ENCODE assay signal across 1 cellular context in the genomic region with DNA sequence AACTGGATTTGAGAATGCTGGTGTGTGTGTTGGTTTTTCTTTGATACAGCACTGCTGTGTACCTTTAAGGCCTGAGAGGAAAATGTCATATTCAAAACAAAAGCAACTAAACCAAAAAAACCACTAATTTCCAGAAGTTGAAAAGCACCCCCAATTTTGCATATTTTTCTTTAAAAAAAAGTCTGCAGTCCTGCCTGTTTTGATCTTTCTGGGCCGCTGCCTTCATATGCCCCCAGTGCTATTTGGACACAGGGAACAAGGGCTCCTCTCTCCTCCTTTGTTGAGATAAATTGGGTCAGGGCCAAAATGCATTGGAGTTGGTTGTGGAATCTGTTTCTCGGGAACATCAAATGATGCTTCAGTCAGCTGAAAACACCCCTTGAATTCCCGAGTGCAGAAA.
TF ChIP-seq lines count a peak whose summit lies in the region.

No MANE protein-coding gene starts in this region.

TF ChIP-seq in HepG2, 621 proteins besides CTCF, POLR2A, EP300 and RAD21 (continued from another document):
- TF ChIP-seq, protein P1, sequence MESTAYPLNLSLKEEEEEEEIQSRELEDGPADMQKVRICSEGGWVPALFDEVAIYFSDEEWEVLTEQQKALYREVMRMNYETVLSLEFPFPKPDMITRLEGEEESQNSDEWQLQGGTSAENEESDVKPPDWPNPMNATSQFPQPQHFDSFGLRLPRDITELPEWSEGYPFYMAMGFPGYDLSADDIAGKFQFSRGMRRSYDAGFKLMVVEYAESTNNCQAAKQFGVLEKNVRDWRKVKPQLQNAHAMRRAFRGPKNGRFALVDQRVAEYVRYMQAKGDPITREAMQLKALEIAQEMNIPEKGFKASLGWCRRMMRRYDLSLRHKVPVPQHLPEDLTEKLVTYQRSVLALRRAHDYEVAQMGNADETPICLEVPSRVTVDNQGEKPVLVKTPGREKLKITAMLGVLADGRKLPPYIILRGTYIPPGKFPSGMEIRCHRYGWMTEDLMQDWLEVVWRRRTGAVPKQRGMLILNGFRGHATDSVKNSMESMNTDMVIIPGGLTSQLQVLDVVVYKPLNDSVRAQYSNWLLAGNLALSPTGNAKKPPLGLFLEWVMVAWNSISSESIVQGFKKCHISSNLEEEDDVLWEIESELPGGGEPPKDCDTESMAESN (CRISPR knock-in tag; conservative IDR thresholded peaks at IDR 0.05), result no peak
- TF ChIP-seq ZNF629 (CRISPR knock-in tag; conservative IDR thresholded peaks at IDR 0.05), result no peak
- no peak for TF ChIP-seq AGO1 (IDR thresholded peaks at IDR 0.05; ENCODE audit: low read depth, low read length, poor library complexity, severe bottlenecking)
- TF ChIP-seq ZBTB7B (CRISPR knock-in tag; IDR thresholded peaks at IDR 0.05), result no peak
- TF ChIP-seq MED8 (CRISPR knock-in tag; IDR thresholded peaks at IDR 0.05; ENCODE audit: insufficient replicate concordance), result no peak
- no peak for TF ChIP-seq NR2C2 (CRISPR knock-in tag; IDR thresholded peaks at IDR 0.05; ENCODE audit: borderline replicate concordance)
- no peak for TF ChIP-seq SMYD3 (CRISPR knock-in tag; IDR thresholded peaks at IDR 0.05)
- TF ChIP-seq, protein P2, sequence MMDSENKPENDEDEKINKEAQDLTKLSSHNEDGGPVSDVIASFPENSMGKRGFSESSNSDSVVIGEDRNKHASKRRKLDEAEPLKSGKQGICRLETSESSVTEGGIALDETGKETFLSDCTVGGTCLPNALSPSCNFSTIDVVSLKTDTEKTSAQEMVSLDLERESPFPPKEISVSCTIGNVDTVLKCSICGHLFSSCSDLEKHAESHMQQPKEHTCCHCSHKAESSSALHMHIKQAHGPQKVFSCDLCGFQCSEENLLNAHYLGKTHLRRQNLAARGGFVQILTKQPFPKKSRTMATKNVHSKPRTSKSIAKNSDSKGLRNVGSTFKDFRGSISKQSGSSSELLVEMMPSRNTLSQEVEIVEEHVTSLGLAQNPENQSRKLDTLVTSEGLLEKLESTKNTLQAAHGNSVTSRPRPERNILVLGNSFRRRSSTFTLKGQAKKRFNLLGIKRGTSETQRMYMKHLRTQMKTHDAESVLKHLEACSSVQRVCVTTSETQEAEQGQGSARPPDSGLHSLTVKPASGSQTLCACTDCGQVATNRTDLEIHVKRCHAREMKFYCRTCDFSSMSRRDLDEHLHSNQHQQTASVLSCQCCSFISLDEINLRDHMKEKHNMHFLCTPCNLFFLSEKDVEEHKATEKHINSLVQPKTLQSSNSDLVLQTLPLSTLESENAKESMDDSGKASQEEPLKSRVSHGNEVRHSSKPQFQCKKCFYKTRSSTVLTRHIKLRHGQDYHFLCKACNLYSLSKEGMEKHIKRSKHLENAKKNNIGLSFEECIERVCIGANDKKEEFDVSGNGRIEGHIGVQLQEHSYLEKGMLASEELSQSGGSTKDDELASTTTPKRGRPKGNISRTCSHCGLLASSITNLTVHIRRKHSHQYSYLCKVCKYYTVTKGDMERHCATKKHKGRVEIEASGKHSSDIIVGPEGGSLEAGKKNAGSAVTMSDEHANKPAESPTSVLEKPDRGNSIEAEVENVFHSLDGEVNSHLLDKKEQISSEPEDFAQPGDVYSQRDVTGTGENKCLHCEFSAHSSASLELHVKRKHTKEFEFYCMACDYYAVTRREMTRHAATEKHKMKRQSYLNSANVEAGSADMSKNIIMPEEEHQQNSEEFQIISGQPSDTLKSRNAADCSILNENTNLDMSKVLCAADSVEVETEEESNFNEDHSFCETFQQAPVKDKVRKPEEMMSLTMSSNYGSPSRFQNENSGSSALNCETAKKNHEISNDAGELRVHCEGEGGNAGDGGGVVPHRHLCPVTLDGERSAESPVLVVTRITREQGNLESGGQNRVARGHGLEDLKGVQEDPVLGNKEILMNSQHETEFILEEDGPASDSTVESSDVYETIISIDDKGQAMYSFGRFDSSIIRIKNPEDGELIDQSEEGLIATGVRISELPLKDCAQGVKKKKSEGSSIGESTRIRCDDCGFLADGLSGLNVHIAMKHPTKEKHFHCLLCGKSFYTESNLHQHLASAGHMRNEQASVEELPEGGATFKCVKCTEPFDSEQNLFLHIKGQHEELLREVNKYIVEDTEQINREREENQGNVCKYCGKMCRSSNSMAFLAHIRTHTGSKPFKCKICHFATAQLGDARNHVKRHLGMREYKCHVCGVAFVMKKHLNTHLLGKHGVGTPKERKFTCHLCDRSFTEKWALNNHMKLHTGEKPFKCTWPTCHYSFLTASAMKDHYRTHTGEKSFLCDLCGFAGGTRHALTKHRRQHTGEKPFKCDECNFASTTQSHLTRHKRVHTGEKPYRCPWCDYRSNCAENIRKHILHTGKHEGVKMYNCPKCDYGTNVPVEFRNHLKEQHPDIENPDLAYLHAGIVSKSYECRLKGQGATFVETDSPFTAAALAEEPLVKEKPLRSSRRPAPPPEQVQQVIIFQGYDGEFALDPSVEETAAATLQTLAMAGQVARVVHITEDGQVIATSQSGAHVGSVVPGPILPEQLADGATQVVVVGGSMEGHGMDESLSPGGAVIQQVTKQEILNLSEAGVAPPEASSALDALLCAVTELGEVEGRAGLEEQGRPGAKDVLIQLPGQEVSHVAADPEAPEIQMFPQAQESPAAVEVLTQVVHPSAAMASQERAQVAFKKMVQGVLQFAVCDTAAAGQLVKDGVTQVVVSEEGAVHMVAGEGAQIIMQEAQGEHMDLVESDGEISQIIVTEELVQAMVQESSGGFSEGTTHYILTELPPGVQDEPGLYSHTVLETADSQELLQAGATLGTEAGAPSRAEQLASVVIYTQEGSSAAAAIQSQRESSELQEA (CRISPR knock-in tag; IDR thresholded peaks at IDR 0.05; ENCODE audit: not compliant biosample characterization), result no peak
- no peak for TF ChIP-seq ZC3H13 (CRISPR knock-in tag; IDR thresholded peaks at IDR 0.05)
- no peak for TF ChIP-seq ZNF446 (CRISPR knock-in tag; IDR thresholded peaks at IDR 0.05)
- no peak for TF ChIP-seq ZNF550 (CRISPR knock-in tag; IDR thresholded peaks at IDR 0.05; ENCODE audit: borderline replicate concordance)
- no peak for TF ChIP-seq ZNF432 (CRISPR knock-in tag; IDR thresholded peaks at IDR 0.05; ENCODE audit: borderline replicate concordance)
- TF ChIP-seq, protein P3, sequence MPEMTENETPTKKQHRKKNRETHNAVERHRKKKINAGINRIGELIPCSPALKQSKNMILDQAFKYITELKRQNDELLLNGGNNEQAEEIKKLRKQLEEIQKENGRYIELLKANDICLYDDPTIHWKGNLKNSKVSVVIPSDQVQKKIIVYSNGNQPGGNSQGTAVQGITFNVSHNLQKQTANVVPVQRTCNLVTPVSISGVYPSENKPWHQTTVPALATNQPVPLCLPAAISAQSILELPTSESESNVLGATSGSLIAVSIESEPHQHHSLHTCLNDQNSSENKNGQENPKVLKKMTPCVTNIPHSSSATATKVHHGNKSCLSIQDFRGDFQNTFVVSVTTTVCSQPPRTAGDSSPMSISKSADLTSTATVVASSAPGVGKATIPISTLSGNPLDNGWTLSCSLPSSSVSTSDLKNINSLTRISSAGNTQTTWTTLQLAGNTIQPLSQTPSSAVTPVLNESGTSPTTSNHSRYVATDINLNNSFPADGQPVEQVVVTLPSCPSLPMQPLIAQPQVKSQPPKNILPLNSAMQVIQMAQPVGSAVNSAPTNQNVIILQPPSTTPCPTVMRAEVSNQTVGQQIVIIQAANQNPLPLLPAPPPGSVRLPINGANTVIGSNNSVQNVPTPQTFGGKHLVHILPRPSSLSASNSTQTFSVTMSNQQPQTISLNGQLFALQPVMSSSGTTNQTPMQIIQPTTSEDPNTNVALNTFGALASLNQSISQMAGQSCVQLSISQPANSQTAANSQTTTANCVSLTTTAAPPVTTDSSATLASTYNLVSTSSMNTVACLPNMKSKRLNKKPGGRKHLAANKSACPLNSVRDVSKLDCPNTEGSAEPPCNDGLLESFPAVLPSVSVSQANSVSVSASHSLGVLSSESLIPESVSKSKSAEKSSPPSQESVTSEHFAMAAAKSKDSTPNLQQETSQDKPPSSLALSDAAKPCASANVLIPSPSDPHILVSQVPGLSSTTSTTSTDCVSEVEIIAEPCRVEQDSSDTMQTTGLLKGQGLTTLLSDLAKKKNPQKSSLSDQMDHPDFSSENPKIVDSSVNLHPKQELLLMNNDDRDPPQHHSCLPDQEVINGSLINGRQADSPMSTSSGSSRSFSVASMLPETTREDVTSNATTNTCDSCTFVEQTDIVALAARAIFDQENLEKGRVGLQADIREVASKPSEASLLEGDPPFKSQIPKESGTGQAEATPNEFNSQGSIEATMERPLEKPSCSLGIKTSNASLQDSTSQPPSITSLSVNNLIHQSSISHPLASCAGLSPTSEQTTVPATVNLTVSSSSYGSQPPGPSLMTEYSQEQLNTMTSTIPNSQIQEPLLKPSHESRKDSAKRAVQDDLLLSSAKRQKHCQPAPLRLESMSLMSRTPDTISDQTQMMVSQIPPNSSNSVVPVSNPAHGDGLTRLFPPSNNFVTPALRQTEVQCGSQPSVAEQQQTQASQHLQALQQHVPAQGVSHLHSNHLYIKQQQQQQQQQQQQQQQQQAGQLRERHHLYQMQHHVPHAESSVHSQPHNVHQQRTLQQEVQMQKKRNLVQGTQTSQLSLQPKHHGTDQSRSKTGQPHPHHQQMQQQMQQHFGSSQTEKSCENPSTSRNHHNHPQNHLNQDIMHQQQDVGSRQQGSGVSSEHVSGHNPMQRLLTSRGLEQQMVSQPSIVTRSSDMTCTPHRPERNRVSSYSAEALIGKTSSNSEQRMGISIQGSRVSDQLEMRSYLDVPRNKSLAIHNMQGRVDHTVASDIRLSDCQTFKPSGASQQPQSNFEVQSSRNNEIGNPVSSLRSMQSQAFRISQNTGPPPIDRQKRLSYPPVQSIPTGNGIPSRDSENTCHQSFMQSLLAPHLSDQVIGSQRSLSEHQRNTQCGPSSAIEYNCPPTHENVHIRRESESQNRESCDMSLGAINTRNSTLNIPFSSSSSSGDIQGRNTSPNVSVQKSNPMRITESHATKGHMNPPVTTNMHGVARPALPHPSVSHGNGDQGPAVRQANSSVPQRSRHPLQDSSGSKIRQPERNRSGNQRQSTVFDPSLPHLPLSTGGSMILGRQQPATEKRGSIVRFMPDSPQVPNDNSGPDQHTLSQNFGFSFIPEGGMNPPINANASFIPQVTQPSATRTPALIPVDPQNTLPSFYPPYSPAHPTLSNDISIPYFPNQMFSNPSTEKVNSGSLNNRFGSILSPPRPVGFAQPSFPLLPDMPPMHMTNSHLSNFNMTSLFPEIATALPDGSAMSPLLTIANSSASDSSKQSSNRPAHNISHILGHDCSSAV (CRISPR knock-in tag; IDR thresholded peaks at IDR 0.05; ENCODE audit: borderline replicate concordance), result no peak
- TF ChIP-seq RAD51 (IDR thresholded peaks at IDR 0.05; ENCODE audit: borderline replicate concordance), result no peak
